In the genomic region with DNA sequence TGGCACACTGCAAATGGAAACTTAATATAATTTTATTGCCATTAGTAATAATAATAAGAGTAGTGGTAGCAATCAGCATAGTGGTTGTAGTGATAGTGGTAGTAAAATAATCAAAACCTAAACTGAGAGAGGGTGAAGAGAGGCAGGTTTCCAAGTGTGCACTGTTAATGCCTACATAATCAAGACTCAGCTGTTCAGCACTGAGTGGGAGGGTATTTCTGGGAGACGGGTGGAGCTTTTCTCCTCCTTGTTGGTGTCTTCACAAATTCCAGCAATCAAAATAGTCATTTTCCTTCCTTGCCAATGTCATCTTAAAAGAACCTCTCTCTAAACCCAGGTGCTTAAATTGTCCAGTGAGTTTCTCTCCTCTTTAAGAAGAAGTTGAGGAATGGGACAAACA, we compare ENCODE assay signal across 4 cellular contexts. TPM values are rescaled to one million over a fixed set of nuclear protein-coding genes. Genes with fewer than 3 reads are reported as not detected.
"Had no signal": no experiment of that assay in that cellular context is flagged by ENCODE, and none has a peak within 500 bp of the region (broad histone marks: within the 10 kb centered on the region; RNA-seq: fewer than 3 reads in every experiment).

No MANE protein-coding gene starts in this region.

- H3K4me3 ChIP-seq: GM12878 had no signal

- ATAC-seq: GM12878 had no signal

- DNase-seq: GDM1, GF-D8 had no signal

RNA-seq across cellular contexts. Expression of gene CCDC149, which starts 18.6 kb away (rescaled TPM):
- total RNA-seq: G401 had no signal
